Comparison of ENCODE assay signal across 17 cellular contexts in the genomic region with DNA sequence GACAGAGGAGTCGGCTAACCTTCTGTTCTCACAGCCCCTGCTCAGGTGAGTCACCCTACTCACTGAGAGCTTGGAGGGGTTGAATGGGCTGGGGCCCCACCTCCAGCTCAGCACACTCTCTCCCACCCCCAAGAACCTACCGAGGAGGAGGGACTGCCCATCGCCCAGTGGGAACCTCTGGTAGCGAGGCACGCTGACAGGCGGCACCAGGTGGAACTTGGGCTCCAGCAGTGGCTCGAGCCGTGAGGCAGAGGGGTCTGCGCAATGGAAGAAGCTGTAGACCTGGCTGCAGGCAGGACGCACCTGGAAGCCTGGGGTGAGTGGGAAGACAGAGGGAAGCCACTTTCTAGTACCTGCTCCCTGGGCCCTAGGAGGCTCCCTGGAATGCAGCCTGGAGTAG. TPM values are rescaled to one million over a fixed set of nuclear protein-coding genes. Genes with fewer than 3 reads are reported as not detected.
DNase-seq lines count a peak whose midpoint lies in the region; ATAC-seq and TF ChIP-seq lines count a peak whose summit lies in the region.
"Had no signal": no experiment of that assay in that cellular context is flagged by ENCODE, and none has a peak within 500 bp of the region (broad histone marks: within the 10 kb centered on the region; RNA-seq: fewer than 3 reads in every experiment).

No MANE protein-coding gene starts in this region.

- H3K4me1 ChIP-seq in A673 (ENCODE audit: insufficient read depth, low read length, poor library complexity, severe bottlenecking) = peaks cover 23% of the 10 kb centered on the region
- no peaks in the 10 kb centered on the region for H3K4me1 ChIP-seq in GM23338 (ENCODE audit: insufficient read depth)
- peaks cover 34% of the 10 kb centered on the region for H3K4me1 ChIP-seq in neural progenitor cell

- H3K4me2 ChIP-seq in GM23338 (no peak overlapping the region), neural progenitor cell (peak overlapping the region; percentile 56)
- H3K4me2 ChIP-seq: KMS-11 had no signal

- POLR2A ChIA-PET in A673 (lab: Charles Lee; ENCODE audit: low non-redundant PET) (no interaction called here), RWPE1 (lab: Yijun Ruan, JAX; ENCODE audit: low non-redundant PET) (no interaction called here)

- H3K9me3 ChIP-seq in A673 (ENCODE audit: low read depth, low read length, poor library complexity, severe bottlenecking) (no peaks in the 10 kb centered on the region), neural progenitor cell (ENCODE audit: low read depth) (no peaks in the 10 kb centered on the region), WERI-Rb-1 (ENCODE audit: severe bottlenecking) (no peaks in the 10 kb centered on the region)

- peaks cover 11% of the 10 kb centered on the region for H3K27me3 Mint-ChIP-seq in GM23338 (ENCODE audit: insufficient read depth, low read depth, poor library complexity)
- H3K27me3 Mint-ChIP-seq in neural progenitor cell (ENCODE audit: insufficient read depth, low read depth) = peaks cover 20% of the 10 kb centered on the region

- H3F3A ChIP-seq in GM23338 (replicated peaks; ENCODE audit: low read depth) (no peaks in the 10 kb centered on the region), neural progenitor cell (ENCODE audit: low read depth) (peaks cover 17% of the 10 kb centered on the region)

- no peak for TF ChIP-seq CTCF in A673 (conservative IDR thresholded peaks at IDR 0.05; ENCODE audit: low read depth, low read length)
- no peak for TF ChIP-seq CTCF in GM23338 (conservative IDR thresholded peaks at IDR 0.05; ENCODE audit: low read depth in 2 of 2)
- TF ChIP-seq CTCF in RWPE1 (conservative IDR thresholded peaks at IDR 0.05; ENCODE audit: low read depth) = no peak
- TF ChIP-seq CTCF in neural progenitor cell (IDR thresholded peaks at IDR 0.05) = no peak
- TF ChIP-seq CTCF in WERI-Rb-1 (IDR thresholded peaks at IDR 0.05; ENCODE audit: low read depth, low read length) = no peak

- H3K4me3 ChIP-seq in A673 (ENCODE audit: low read depth, low read length, poor library complexity, severe bottlenecking) = no peak overlapping the region
- no peak overlapping the region for H3K4me3 ChIP-seq in GM23338
- H3K4me3 ChIP-seq in neural progenitor cell = no peak overlapping the region
- no peak overlapping the region for H3K4me3 ChIP-seq in WERI-Rb-1 (ENCODE audit: low read depth, low read length)

- no peaks in the 10 kb centered on the region for H3K27me3 ChIP-seq in A673 (replicated peaks; ENCODE audit: insufficient read depth, low read depth, low read length, poor library complexity)
- H3K27me3 ChIP-seq in GM23338 (ENCODE audit: insufficient read depth) = no peaks in the 10 kb centered on the region
- no peaks in the 10 kb centered on the region for H3K27me3 ChIP-seq in neural progenitor cell
- H3K27me3 ChIP-seq in WERI-Rb-1 (ENCODE audit: insufficient read depth, low read depth, severe bottlenecking) = no peaks in the 10 kb centered on the region

- peak overlapping the region; percentile 41 for H3K27ac ChIP-seq in A673 (ENCODE audit: low read depth, low read length, poor library complexity, severe bottlenecking)
- H3K27ac ChIP-seq in GM23338 (ENCODE audit: low read depth) = no peak overlapping the region
- H3K27ac ChIP-seq in RWPE1 = peak overlapping the region; percentile 81
- no peak overlapping the region for H3K27ac ChIP-seq in neural progenitor cell
- H3K27ac ChIP-seq in substantia nigra (ENCODE audit: low read depth, low read length, poor library complexity, severe bottlenecking) = no peak overlapping the region
- H3K27ac ChIP-seq in WERI-Rb-1 = no peak overlapping the region
- H3K27ac ChIP-seq: C4-2B, HL-60, KMS-11 had no signal

- H3K9ac ChIP-seq in neural progenitor cell = no peak overlapping the region
- H3K9ac ChIP-seq: KMS-11 had no signal

- intact Hi-C loops in A673 (cut with micrococcal nuclease; ENCODE audit: unreplicated experiment) = loop anchor here (10.0 kb wide), 1 partner anchor 172 kb away; a partner anchor contains a TSS

- no TSS peak for BruUV-seq in A673 (replicated peaks; lab: Mats Ljungman, UMichigan)

- in situ Hi-C loops in ACHN (cut with HindIII; ENCODE audit: low pct_ligation_motif_present, low pct_unique_long_range_greater_than_20kb, low sequenced_read_pairs) = no loop called here

- H4K20me1 ChIP-seq in GM23338 (replicated peaks; ENCODE audit: insufficient read depth) (no peaks in the 10 kb centered on the region), neural progenitor cell (ENCODE audit: low read depth) (no peaks in the 10 kb centered on the region)

- no peaks in the 10 kb centered on the region for H3K9me2 ChIP-seq in GM23338 (ENCODE audit: insufficient read depth)

- CTCF ChIA-PET in A673 (lab: Charles Lee) (interaction anchor here (0.6 to 1.2 kb wide), 4 partner anchors 13 to 168 kb away, joined by 3 to 12 read pairs (median 4); a partner anchor contains a TSS), RWPE1 (lab: Yijun Ruan, JAX) (interaction anchor here (0.5 to 3.0 kb wide), 21 partner anchors 10 to 1867 kb away, joined by 3 to 21 read pairs (median 5); no protein-coding TSS in a partner anchor)

- H3K36me3 Mint-ChIP-seq in GM23338 (ENCODE audit: low read depth) (no peaks in the 10 kb centered on the region), neural progenitor cell (peaks cover 2% of the 10 kb centered on the region)
- H3K36me3 Mint-ChIP-seq: CD8-positive, alpha-beta memory T cell had no signal

- no peaks in the 10 kb centered on the region; the same call in 1 of the 3 replicates for H3K9me3 Mint-ChIP-seq in GM23338
- no peaks in the 10 kb centered on the region for H3K9me3 Mint-ChIP-seq in neural progenitor cell
- H3K9me3 Mint-ChIP-seq: CD8-positive, alpha-beta memory T cell; HFFc6 had no signal

- ATAC-seq in GM23338 = peak; percentile 9

- H3K4me3 Mint-ChIP-seq in GM23338 = no peak overlapping the region
- no peak overlapping the region for H3K4me3 Mint-ChIP-seq in neural progenitor cell
- H3K4me3 Mint-ChIP-seq: CD8-positive, alpha-beta memory T cell; HFFc6 had no signal

- H3K79me2 ChIP-seq in GM23338 (replicated peaks; ENCODE audit: insufficient read depth) (no peaks in the 10 kb centered on the region), neural progenitor cell (ENCODE audit: low read depth) (no peaks in the 10 kb centered on the region)

- H3K4me1 Mint-ChIP-seq in GM23338 (peaks cover 29% of the 10 kb centered on the region), neural progenitor cell (peaks cover 38% of the 10 kb centered on the region)
- H3K4me1 Mint-ChIP-seq: CD8-positive, alpha-beta memory T cell had no signal

- H3K36me3 ChIP-seq in A673 (ENCODE audit: insufficient read depth, low read length, poor library complexity, severe bottlenecking) = no peaks in the 10 kb centered on the region
- no peaks in the 10 kb centered on the region for H3K36me3 ChIP-seq in GM23338 (ENCODE audit: insufficient read depth)
- H3K36me3 ChIP-seq in neural progenitor cell = no peaks in the 10 kb centered on the region
- no peaks in the 10 kb centered on the region for H3K36me3 ChIP-seq in WERI-Rb-1

- H3K27ac Mint-ChIP-seq in GM23338 (no peak overlapping the region), neural progenitor cell (no peak overlapping the region)

- DNase-seq in A673 (ENCODE audit: low spot score) (no peak), GM23338 (ENCODE audit: low spot score) (no peak), RWPE1 (ENCODE audit: low spot score) (no peak), neural progenitor cell (ENCODE audit: low spot score) (no peak), substantia nigra (lab: John Stamatoyannopoulos, UW) (no peak), iPS-NIHi11 (ENCODE audit: low spot score) (no peak), ACHN (no peak), WERI-Rb-1 (no peak)
- DNase-seq: NCI-H1436 treated with DMSO at 0.1 percent for 48 hours had no signal

- H2AFZ ChIP-seq in GM23338 = no peak overlapping the region
- peak overlapping the region; percentile 70 for H2AFZ ChIP-seq in neural progenitor cell (replicated peaks)

RNA-seq across cellular contexts. Expression of a gene that starts 28.3 kb away (rescaled TPM):
- 90.5 and 107 TPM in 2 replicates for total RNA-seq in A673 (2021)
- total RNA-seq in GM23338 (2014; rRNA removed; shearing (Covaris generic)) = 137 and 144 TPM in 2 replicates
- 81.7 and 87.8 TPM in 2 replicates for polyA plus RNA-seq in GM23338 (2016; fragmentation: Nextera tagmentation; extraction: Ambion mirVana)
- 71.3 and 151 TPM in 2 replicates for total RNA-seq in neural progenitor cell (ENCODE audit: low replicate concordance)
- polyA plus RNA-seq: CD8-positive, alpha-beta memory T cell had no signal

RNA-seq across cellular contexts. Expression of a gene that starts 37.6 kb away (rescaled TPM):
- total RNA-seq in A673 (2021) (not detected in 2 replicates), neural progenitor cell (ENCODE audit: low replicate concordance) (0.37 and 2.3 TPM in 2 replicates)
- 0.17 and 0.43 TPM in 2 replicates for total RNA-seq in GM23338 (2014; rRNA removed; shearing (Covaris generic))
- 0.24 and 0.30 TPM in 2 replicates for polyA plus RNA-seq in GM23338 (2016; fragmentation: Nextera tagmentation; extraction: Ambion mirVana)
- total RNA-seq: CD8-positive, alpha-beta memory T cell; Daoy; HFFc6; HT-29; Right ventricle myocardium inferior had no signal
- polyA plus RNA-seq: CD8-positive, alpha-beta memory T cell had no signal

Comparison
In these comparisons a context has a peak if more than half of its experiments do, and no peak if none do; other contexts are left out.
1. H3K27ac ChIP-seq: peak in A673 (single experiment) and RWPE1 (single experiment); none in GM23338 (single experiment), neural progenitor cell (single experiment), substantia nigra (single experiment) and WERI-Rb-1 (single experiment).